Comparison of ENCODE assay signal across 5 cellular contexts in the genomic region with DNA sequence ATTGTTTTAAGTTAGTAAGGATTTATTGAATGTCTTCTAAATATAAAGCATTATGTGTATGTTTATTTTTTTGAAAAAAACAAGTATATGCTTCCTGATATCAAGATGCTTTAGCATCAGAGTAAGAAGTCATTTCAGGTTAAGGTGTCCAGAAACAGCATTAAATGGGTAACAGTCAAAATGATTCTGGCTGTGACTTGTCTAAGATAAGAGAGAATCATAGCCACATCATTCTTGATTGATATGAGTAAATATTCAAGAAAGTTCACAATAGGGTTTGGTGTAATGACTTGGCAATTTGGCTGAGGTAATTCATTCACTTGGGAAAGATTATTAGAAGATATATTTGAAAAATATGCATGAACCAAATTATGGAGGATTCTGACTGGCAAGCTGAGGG.
"Had no signal": no experiment of that assay in that cellular context is flagged by ENCODE, and none has a peak within 500 bp of the region (broad histone marks: within the 10 kb centered on the region; RNA-seq: fewer than 3 reads in every experiment).

No MANE protein-coding gene starts in this region.

- H2AFZ ChIP-seq: GM23248 had no signal

- H3K4me3 ChIP-seq: GM23248, K562 had no signal

- H3K27ac Mint-ChIP-seq: H9 had no signal

- FAIRE-seq: HTR-8/SVneo, K562 had no signal

- H3K9ac ChIP-seq: GM23248 had no signal

- DNase-seq: GOT3, H9 had no signal

- H3K27ac ChIP-seq: GM23248 had no signal

- ATAC-seq: K562 had no signal

- H3K9me3 Mint-ChIP-seq: H9 had no signal

- H3K4me1 Mint-ChIP-seq: H9 had no signal

- H3K4me3 Mint-ChIP-seq: H9 had no signal
